9 cellular contexts compared by ENCODE assay signal in the genomic region with DNA sequence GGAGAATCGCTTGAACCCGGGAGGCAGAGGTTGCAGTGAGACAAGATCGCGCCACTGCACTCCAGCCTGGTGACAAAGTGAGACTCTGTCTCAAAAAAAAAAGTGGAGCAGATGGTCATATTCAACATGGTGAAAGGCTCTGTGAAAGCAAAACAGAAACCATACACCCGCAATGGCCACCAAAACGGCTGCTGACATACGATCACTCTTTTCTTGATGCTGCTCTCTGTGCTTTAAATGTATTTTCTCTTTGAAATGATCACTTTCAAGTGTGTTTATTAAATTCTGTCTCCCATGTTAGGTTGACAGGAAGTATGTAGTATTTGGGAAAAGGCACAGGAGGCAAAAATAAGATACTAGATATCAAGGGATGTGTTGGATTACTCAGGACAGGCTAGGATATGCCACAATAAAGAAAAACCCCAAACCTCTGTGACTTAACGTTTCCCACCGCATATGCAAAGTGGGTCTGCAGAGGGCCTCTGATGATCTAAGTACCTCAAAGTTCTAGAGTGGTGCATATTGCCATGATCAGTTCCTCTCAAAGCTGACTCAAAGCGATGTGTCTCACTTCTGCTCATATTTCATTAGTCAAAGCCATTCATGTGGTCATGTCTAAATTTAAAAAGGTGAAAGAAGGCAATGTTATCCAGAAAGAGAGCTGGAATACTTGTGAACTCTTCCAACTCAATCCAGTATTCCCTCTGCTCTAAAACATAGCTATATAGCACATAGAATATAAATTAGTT.
DNase-seq lines count a peak whose midpoint lies in the region; ATAC-seq lines count a peak whose summit lies in the region.
"Had no signal": no experiment of that assay in that cellular context is flagged by ENCODE, and none has a peak within 500 bp of the region (broad histone marks: within the 10 kb centered on the region; RNA-seq: fewer than 3 reads in every experiment).

No MANE protein-coding gene starts in this region.

- DNase-seq in NAMALWA (ENCODE audit: low spot score), result peak; percentile 73
- peak; percentile 12 for DNase-seq in glomerular visceral epithelial cell (ENCODE audit: extremely low spot score)
- no peak for DNase-seq in NCI-H187 treated with DMSO at 0.1 percent for 48 hours (lab: John Stamatoyannopoulos, UW)
- no peak for DNase-seq in D341Med (ENCODE audit: low spot score)
- no peak for DNase-seq in AG08396 (ENCODE audit: low spot score)
- no peak for DNase-seq in NCI-H2029 treated with DMSO at 0.1 percent for 48 hours (lab: John Stamatoyannopoulos, UW)

- ATAC-seq in GM18858 (IDR thresholded peaks at IDR 0.05; ENCODE audit: unreplicated experiment) (peak; percentile 96), HG02588 (IDR thresholded peaks at IDR 0.05; ENCODE audit: unreplicated experiment) (peak; percentile 98)
- ATAC-seq: Panc1 had no signal

Comparison
In these comparisons a context has a peak if more than half of its experiments do, and no peak if none do; other contexts are left out.
1. DNase-seq: peak in NAMALWA (single experiment) and glomerular visceral epithelial cell (single experiment); none in NCI-H187 treated with DMSO at 0.1 percent for 48 hours (single experiment), D341Med (single experiment), AG08396 (single experiment) and NCI-H2029 treated with DMSO at 0.1 percent for 48 hours (single experiment).